Comparison of ENCODE assay signal across 35 cellular contexts in genomic region chr5:92760550-92760949, GRCh38.
"Had no signal": no experiment of that assay in that cellular context is flagged by ENCODE, and none has a peak within 500 bp of the region (broad histone marks: within the 10 kb centered on the region; RNA-seq: fewer than 3 reads in every experiment).

No MANE protein-coding gene starts in this region.

- H3K4me3 ChIP-seq: adrenal gland, cardiac muscle cell had no signal

- H3K4me3 Mint-ChIP-seq: activated B cell treated with CpG ODN at 0.5 μM for 24 hours; activated CD4-positive, alpha-beta memory T cell treated with anti-CD3 and anti-CD28 coated beads for 36 hours; activated CD4-positive, alpha-beta T cell treated with anti-CD3 and anti-CD28 coated beads, Interleukin-2, amount 10 ng/mL, durations not matched to agents 24 days and 14 days; activated CD8-positive, alpha-beta T cell treated with anti-CD3 and anti-CD28 coated beads for 36 hours; activated naive CD4-positive, alpha-beta T cell treated with anti-CD3 and anti-CD28 coated beads for 36 hours; activated naive CD8-positive, alpha-beta T cell treated with anti-CD3 and anti-CD28 coated beads for 36 hours; activated T-cell treated with anti-CD3 and anti-CD28 coated beads, Interleukin-2, amount 50 U/mL, for 4 hours; activated T-cell treated with anti-CD3 and anti-CD28 coated beads, Interleukin-2, amount 50 U/mL, for 72 hours; activated T-helper 1 cell treated with anti-CD3 and anti-CD28 coated beads, Interleukin-12 subunit alpha, Interleukin-12 subunit beta, Interleukin-2, Interleukin-4 antibody, amounts not matched to agents 30 ng/mL and 10 ng/mL and 1 ng/mL, durations not matched to agents 14 hours and 24 hours and 36 hours; activated T-helper 17 cell treated with anti-CD3 and anti-CD28 coated beads, Interleukin-2, amount 50 U/mL, for 72 hours; brain; central memory CD8-positive, alpha-beta T cell; T-helper 17 cell had no signal

- H3K27me3 Mint-ChIP-seq: activated B cell treated with CpG ODN at 0.5 μM for 24 hours; activated CD4-positive, alpha-beta memory T cell treated with anti-CD3 and anti-CD28 coated beads for 36 hours; activated CD4-positive, alpha-beta T cell treated with anti-CD3 and anti-CD28 coated beads, Interleukin-2, amount 10 ng/mL, durations not matched to agents 24 days and 14 days; activated CD8-positive, alpha-beta T cell treated with anti-CD3 and anti-CD28 coated beads for 36 hours; activated naive CD8-positive, alpha-beta T cell treated with anti-CD3 and anti-CD28 coated beads for 36 hours; activated T-helper 17 cell treated with anti-CD3 and anti-CD28 coated beads, Interleukin-2, amount 50 U/mL, for 72 hours; brain; central memory CD8-positive, alpha-beta T cell; T-helper 17 cell had no signal

- H3K9me3 ChIP-seq: adrenal gland had no signal

- H3K4me1 ChIP-seq: adrenal gland had no signal

- FAIRE-seq: bronchial epithelial cell, TTC549 had no signal

- DNase-seq: activated B cell treated with CpG ODN at 0.5 μM for 24 hours; activated CD4-positive, alpha-beta memory T cell treated with anti-CD3 and anti-CD28 coated beads for 36 hours; activated CD4-positive, alpha-beta T cell treated with anti-CD3 and anti-CD28 coated beads for 4 hours; activated CD4-positive, alpha-beta T cell treated with anti-CD3 and anti-CD28 coated beads, Interleukin-2, amount 10 ng/mL, durations not matched to agents 24 days and 14 days; activated CD4-positive, alpha-beta T cell treated with anti-CD3 and anti-CD28 coated beads, Interleukin-2, amount 50 U/mL, for 1 hour; activated CD4-positive, alpha-beta T cell treated with anti-CD3 and anti-CD28 coated beads, Interleukin-2, amount 50 U/mL, for 4 hours; activated CD4-positive, CD25-positive, alpha-beta regulatory T cell treated with anti-CD3 and anti-CD28 coated beads, Interleukin-2, amount 50 U/mL, for 72 hours; activated CD8-positive, alpha-beta memory T cell treated with anti-CD3 and anti-CD28 coated beads, Interleukin-2, amount 50 U/mL, for 4 hours; activated CD8-positive, alpha-beta T cell treated with anti-CD3 and anti-CD28 coated beads for 36 hours; activated effector memory CD4-positive, alpha-beta T cell treated with anti-CD3 and anti-CD28 coated beads, Interleukin-2, amount 50 U/mL, for 16 hours; activated gamma-delta T cell treated with Interleukin-2 at 50 U/mL for 16 hours; activated naive CD4-positive, alpha-beta T cell; activated naive CD4-positive, alpha-beta T cell treated with anti-CD3 and anti-CD28 coated beads for 36 hours; activated naive CD4-positive, alpha-beta T cell treated with anti-CD3 and anti-CD28 coated beads, Interleukin-2, amount 50 U/mL, for 16 hours; activated naive CD8-positive, alpha-beta T cell treated with anti-CD3 and anti-CD28 coated beads for 36 hours; activated T-cell treated with anti-CD3 and anti-CD28 coated beads for 4 hours; activated T-cell treated with anti-CD3 and anti-CD28 coated beads, Interleukin-2, amount 50 U/mL, for 1 hour; activated T-cell treated with anti-CD3 and anti-CD28 coated beads, Interleukin-2, amount 50 U/mL, for 4 hours; activated T-cell treated with anti-CD3 and anti-CD28 coated beads, Interleukin-2, amount 50 U/mL, for 72 hours; adrenal gland; amniotic stem cell; aorta; caudate nucleus; cerebellar nuclear complex; T-helper 17 cell; T-helper 9 cell had no signal

- H3K27ac Mint-ChIP-seq: activated B cell treated with CpG ODN at 0.5 μM for 24 hours; activated CD4-positive, alpha-beta memory T cell treated with anti-CD3 and anti-CD28 coated beads for 36 hours; activated CD4-positive, alpha-beta T cell treated with anti-CD3 and anti-CD28 coated beads, Interleukin-2, amount 10 ng/mL, durations not matched to agents 24 days and 14 days; activated CD8-positive, alpha-beta T cell treated with anti-CD3 and anti-CD28 coated beads for 36 hours; activated naive CD4-positive, alpha-beta T cell treated with anti-CD3 and anti-CD28 coated beads for 36 hours; activated naive CD4-positive, alpha-beta T cell treated with anti-CD3 and anti-CD28 coated beads, Interleukin-2, amount 50 U/mL, for 72 hours; activated naive CD8-positive, alpha-beta T cell treated with anti-CD3 and anti-CD28 coated beads for 36 hours; activated T-cell treated with anti-CD3 and anti-CD28 coated beads, Interleukin-2, amount 50 U/mL, for 72 hours; activated T-helper 1 cell treated with anti-CD3 and anti-CD28 coated beads, Interleukin-12 subunit alpha, Interleukin-12 subunit beta, Interleukin-2, Interleukin-4 antibody, amounts not matched to agents 30 ng/mL and 10 ng/mL and 1 ng/mL, durations not matched to agents 14 hours and 24 hours and 36 hours; activated T-helper 17 cell treated with anti-CD3 and anti-CD28 coated beads, Interleukin-2, amount 50 U/mL, for 72 hours; brain; T-helper 17 cell had no signal

- H3K36me3 Mint-ChIP-seq: activated CD4-positive, alpha-beta memory T cell treated with anti-CD3 and anti-CD28 coated beads for 36 hours; activated naive CD4-positive, alpha-beta T cell treated with anti-CD3 and anti-CD28 coated beads, Interleukin-2, amount 50 U/mL, for 72 hours; activated naive CD8-positive, alpha-beta T cell treated with anti-CD3 and anti-CD28 coated beads for 36 hours; brain had no signal

- H3K27me3 ChIP-seq: adrenal gland, cardiac muscle cell had no signal

- H3K36me3 ChIP-seq: adrenal gland, cardiac muscle cell had no signal

- H3K9me3 Mint-ChIP-seq: activated CD4-positive, alpha-beta T cell treated with anti-CD3 and anti-CD28 coated beads, Interleukin-2, amount 10 ng/mL, durations not matched to agents 24 days and 14 days; activated naive CD4-positive, alpha-beta T cell treated with anti-CD3 and anti-CD28 coated beads for 36 hours; activated T-cell treated with anti-CD3 and anti-CD28 coated beads, Interleukin-2, amount 50 U/mL, for 4 hours; activated T-helper 1 cell treated with anti-CD3 and anti-CD28 coated beads, Interleukin-12 subunit alpha, Interleukin-12 subunit beta, Interleukin-2, Interleukin-4 antibody, amounts not matched to agents 30 ng/mL and 10 ng/mL and 1 ng/mL, durations not matched to agents 14 hours and 24 hours and 36 hours; activated T-helper 17 cell treated with anti-CD3 and anti-CD28 coated beads, Interleukin-2, amount 50 U/mL, for 72 hours; brain had no signal

- H3K27ac ChIP-seq: adrenal gland, cardiac muscle cell, VCaP had no signal

- H3K4me1 Mint-ChIP-seq: activated B cell treated with CpG ODN at 0.5 μM for 24 hours; activated CD4-positive, alpha-beta T cell treated with anti-CD3 and anti-CD28 coated beads, Interleukin-2, amount 10 ng/mL, durations not matched to agents 24 days and 14 days; activated naive CD8-positive, alpha-beta T cell treated with anti-CD3 and anti-CD28 coated beads for 36 hours; activated T-helper 17 cell treated with anti-CD3 and anti-CD28 coated beads, Interleukin-2, amount 50 U/mL, for 72 hours; brain; central memory CD8-positive, alpha-beta T cell; T-helper 17 cell had no signal

- ATAC-seq: activated CD8-positive, alpha-beta T cell treated with anti-CD3 and anti-CD28 coated beads for 36 hours; activated naive CD4-positive, alpha-beta T cell treated with anti-CD3 and anti-CD28 coated beads, Interleukin-2, amount 50 U/mL, for 72 hours; activated T-cell treated with anti-CD3 and anti-CD28 coated beads, Interleukin-2, amount 50 U/mL, for 4 hours; activated T-cell treated with anti-CD3 and anti-CD28 coated beads, Interleukin-2, amount 50 U/mL, for 72 hours; activated T-helper 17 cell treated with anti-CD3 and anti-CD28 coated beads, Interleukin-2, amount 50 U/mL, for 72 hours; T-helper 17 cell had no signal
